ENCODE assay signal across 1 cellular context in genomic region chr17:59154721-59155438, GRCh38.
TF ChIP-seq lines count a peak whose summit lies in the region.

Gene SKA2 (minus strand): TSS chr17:59155186. CDS start chr17:59155163, 23 bp downstream.

TF ChIP-seq in HepG2, 621 proteins besides CTCF, POLR2A, EP300 and RAD21 (continued from another document and continues in another):
- no peak for TF ChIP-seq ZNF142 (CRISPR knock-in tag; IDR thresholded peaks at IDR 0.05)
- no peak for TF ChIP-seq ZNF552 (CRISPR knock-in tag; IDR thresholded peaks at IDR 0.05; ENCODE audit: borderline replicate concordance)
- peak; percentile 89 for TF ChIP-seq ZNF430 (CRISPR knock-in tag; IDR thresholded peaks at IDR 0.05)
- no peak for TF ChIP-seq ZNF572 (CRISPR knock-in tag; IDR thresholded peaks at IDR 0.05)
- TF ChIP-seq, protein P1, sequence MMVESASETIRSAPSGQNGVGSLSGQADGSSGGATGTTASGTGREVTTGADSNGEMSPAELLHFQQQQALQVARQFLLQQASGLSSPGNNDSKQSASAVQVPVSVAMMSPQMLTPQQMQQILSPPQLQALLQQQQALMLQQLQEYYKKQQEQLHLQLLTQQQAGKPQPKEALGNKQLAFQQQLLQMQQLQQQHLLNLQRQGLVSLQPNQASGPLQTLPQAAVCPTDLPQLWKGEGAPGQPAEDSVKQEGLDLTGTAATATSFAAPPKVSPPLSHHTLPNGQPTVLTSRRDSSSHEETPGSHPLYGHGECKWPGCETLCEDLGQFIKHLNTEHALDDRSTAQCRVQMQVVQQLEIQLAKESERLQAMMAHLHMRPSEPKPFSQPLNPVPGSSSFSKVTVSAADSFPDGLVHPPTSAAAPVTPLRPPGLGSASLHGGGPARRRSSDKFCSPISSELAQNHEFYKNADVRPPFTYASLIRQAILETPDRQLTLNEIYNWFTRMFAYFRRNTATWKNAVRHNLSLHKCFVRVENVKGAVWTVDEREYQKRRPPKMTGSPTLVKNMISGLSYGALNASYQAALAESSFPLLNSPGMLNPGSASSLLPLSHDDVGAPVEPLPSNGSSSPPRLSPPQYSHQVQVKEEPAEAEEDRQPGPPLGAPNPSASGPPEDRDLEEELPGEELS (CRISPR knock-in tag; IDR thresholded peaks at IDR 0.05): peak; percentile 8; the same call in 1 of the 2 replicates
- peak; percentile 76; the same call in 1 of the 2 replicates for TF ChIP-seq ZZZ3 (CRISPR knock-in tag; IDR thresholded peaks at IDR 0.05; ENCODE audit: borderline replicate concordance)
- TF ChIP-seq RBM39 (IDR thresholded peaks at IDR 0.05; ENCODE audit: low read depth, low read length, poor library complexity, severe bottlenecking): no peak
- peak; percentile 87 for TF ChIP-seq CREM (IDR thresholded peaks at IDR 0.05)
- no peak for TF ChIP-seq CREM (CRISPR knock-in tag; IDR thresholded peaks at IDR 0.05)
- TF ChIP-seq, protein P2, sequence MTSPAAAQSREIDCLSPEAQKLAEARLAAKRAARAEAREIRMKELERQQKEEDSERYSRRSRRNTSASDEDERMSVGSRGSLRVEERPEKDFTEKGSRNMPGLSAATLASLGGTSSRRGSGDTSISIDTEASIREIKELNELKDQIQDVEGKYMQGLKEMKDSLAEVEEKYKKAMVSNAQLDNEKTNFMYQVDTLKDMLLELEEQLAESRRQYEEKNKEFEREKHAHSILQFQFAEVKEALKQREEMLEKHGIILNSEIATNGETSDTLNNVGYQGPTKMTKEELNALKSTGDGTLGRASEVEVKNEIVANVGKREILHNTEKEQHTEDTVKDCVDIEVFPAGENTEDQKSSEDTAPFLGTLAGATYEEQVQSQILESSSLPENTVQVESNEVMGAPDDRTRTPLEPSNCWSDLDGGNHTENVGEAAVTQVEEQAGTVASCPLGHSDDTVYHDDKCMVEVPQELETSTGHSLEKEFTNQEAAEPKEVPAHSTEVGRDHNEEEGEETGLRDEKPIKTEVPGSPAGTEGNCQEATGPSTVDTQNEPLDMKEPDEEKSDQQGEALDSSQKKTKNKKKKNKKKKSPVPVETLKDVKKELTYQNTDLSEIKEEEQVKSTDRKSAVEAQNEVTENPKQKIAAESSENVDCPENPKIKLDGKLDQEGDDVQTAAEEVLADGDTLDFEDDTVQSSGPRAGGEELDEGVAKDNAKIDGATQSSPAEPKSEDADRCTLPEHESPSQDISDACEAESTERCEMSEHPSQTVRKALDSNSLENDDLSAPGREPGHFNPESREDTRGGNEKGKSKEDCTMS (CRISPR knock-in tag; conservative IDR thresholded peaks at IDR 0.05): no peak
- TF ChIP-seq ZNF432 (CRISPR knock-in tag; IDR thresholded peaks at IDR 0.05; ENCODE audit: borderline replicate concordance): no peak
- TF ChIP-seq MZF1 (CRISPR knock-in tag; IDR thresholded peaks at IDR 0.05; ENCODE audit: borderline replicate concordance): no peak
- no peak for TF ChIP-seq ZNF260 (CRISPR knock-in tag; IDR thresholded peaks at IDR 0.05; ENCODE audit: borderline replicate concordance, low read depth)
- no peak; the same call in none of the 2 replicates for TF ChIP-seq ZNF546 (CRISPR knock-in tag; conservative IDR thresholded peaks at IDR 0.05)
- no peak; the same call in 1 of the 2 replicates for TF ChIP-seq ZNF761 (CRISPR knock-in tag; conservative IDR thresholded peaks at IDR 0.05)
- TF ChIP-seq, protein P3, sequence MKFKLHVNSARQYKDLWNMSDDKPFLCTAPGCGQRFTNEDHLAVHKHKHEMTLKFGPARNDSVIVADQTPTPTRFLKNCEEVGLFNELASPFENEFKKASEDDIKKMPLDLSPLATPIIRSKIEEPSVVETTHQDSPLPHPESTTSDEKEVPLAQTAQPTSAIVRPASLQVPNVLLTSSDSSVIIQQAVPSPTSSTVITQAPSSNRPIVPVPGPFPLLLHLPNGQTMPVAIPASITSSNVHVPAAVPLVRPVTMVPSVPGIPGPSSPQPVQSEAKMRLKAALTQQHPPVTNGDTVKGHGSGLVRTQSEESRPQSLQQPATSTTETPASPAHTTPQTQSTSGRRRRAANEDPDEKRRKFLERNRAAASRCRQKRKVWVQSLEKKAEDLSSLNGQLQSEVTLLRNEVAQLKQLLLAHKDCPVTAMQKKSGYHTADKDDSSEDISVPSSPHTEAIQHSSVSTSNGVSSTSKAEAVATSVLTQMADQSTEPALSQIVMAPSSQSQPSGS (CRISPR knock-in tag; IDR thresholded peaks at IDR 0.05): peak; percentile 50
- peak; percentile 64; the same call in 1 of the 2 replicates for TF ChIP-seq ZNF564 (CRISPR knock-in tag; IDR thresholded peaks at IDR 0.05)
- no peak for TF ChIP-seq GLI4 (CRISPR knock-in tag; IDR thresholded peaks at IDR 0.05; ENCODE audit: borderline replicate concordance)
- TF ChIP-seq REST (IDR thresholded peaks at IDR 0.05; ENCODE audit: borderline replicate concordance in 1 of 2, low read depth in 1 of 2, low read length in 2 of 2): 0 out of 4 replicates have a peak, but pooled peaks of 1 of the 2 experiments have one; percentile 13
- TF ChIP-seq TCF7 (IDR thresholded peaks at IDR 0.05; ENCODE audit: low read depth): peak; percentile 61
- TF ChIP-seq MAZ (IDR thresholded peaks at IDR 0.05; ENCODE audit: borderline replicate concordance, low read depth, low read length): peak; percentile 91
- peak; percentile 62 for TF ChIP-seq MAZ (CRISPR knock-in tag; IDR thresholded peaks at IDR 0.05; ENCODE audit: low read depth)
- TF ChIP-seq SNAPC4 (CRISPR knock-in tag; IDR thresholded peaks at IDR 0.05): no peak; the same call in 1 of the 2 replicates
- no peak for TF ChIP-seq TAF15 (IDR thresholded peaks at IDR 0.05; ENCODE audit: low read depth, low read length, poor library complexity, severe bottlenecking)
- TF ChIP-seq ZNF773 (CRISPR knock-in tag; IDR thresholded peaks at IDR 0.05; ENCODE audit: borderline replicate concordance): no peak
- TF ChIP-seq ZBTB34 (CRISPR knock-in tag; IDR thresholded peaks at IDR 0.05): no peak; the same call in 1 of the 2 replicates
